8 cellular contexts compared by ENCODE assay signal in genomic region chr2:191376981-191377629, GRCh38.
DNase-seq lines count a peak whose midpoint lies in the region; ATAC-seq lines count a peak whose summit lies in the region.

No MANE protein-coding gene starts in this region.

- peak; percentile 88 for DNase-seq in GM04504 (ENCODE audit: low read depth)
- peak; percentile 83 to 87 for DNase-seq in NOMO-1 (lab: John Stamatoyannopoulos, UW; ENCODE audit: unreplicated experiment in 2 of 2)
- DNase-seq in dedifferentiated amniotic fluid mesenchymal stem cell (ENCODE audit: extremely low spot score): peak; percentile 92
- peak; percentile 87 for DNase-seq in medulla oblongata (ENCODE audit: extremely low spot score)
- peak; percentile 70 for DNase-seq in ureter (ENCODE audit: low spot score)
- DNase-seq in effector memory CD8-positive, alpha-beta T cell: no peak
- DNase-seq in activated CD4-positive, alpha-beta T cell treated with anti-CD3 and anti-CD28 coated beads, Interleukin-2, amount 50 U/mL, for 4 hours: no peak

- no peaks in the 10 kb centered on the region for H3K9me3 Mint-ChIP-seq in effector memory CD8-positive, alpha-beta T cell

- no peak overlapping the region for H3K27ac Mint-ChIP-seq in effector memory CD8-positive, alpha-beta T cell

- no peak overlapping the region for H3K4me3 Mint-ChIP-seq in effector memory CD8-positive, alpha-beta T cell

- H3K36me3 Mint-ChIP-seq in effector memory CD8-positive, alpha-beta T cell (ENCODE audit: insufficient read depth): no peaks in the 10 kb centered on the region

- peak; percentile 79 for ATAC-seq in HG02610 (IDR thresholded peaks at IDR 0.05; ENCODE audit: unreplicated experiment)
- ATAC-seq in effector memory CD8-positive, alpha-beta T cell (replicated peaks): no peak

- H3K27me3 Mint-ChIP-seq in effector memory CD8-positive, alpha-beta T cell: peaks cover 0 to 6% of the 10 kb centered on the region in 2 donors

- no peaks in the 10 kb centered on the region for H3K4me1 Mint-ChIP-seq in effector memory CD8-positive, alpha-beta T cell (ENCODE audit: low read depth in 2 of 2)

Comparison
In these comparisons a context has a peak if more than half of its experiments do, and no peak if none do; other contexts are left out.
1. DNase-seq: peak in GM04504 (single experiment), NOMO-1 (2 of 2), dedifferentiated amniotic fluid mesenchymal stem cell (single experiment), medulla oblongata (single experiment) and ureter (single experiment); none in effector memory CD8-positive, alpha-beta T cell (0 of 3) and activated CD4-positive, alpha-beta T cell treated with anti-CD3 and anti-CD28 coated beads, Interleukin-2, amount 50 U/mL, for 4 hours (0 of 2).